Comparison of ENCODE assay signal across 21 cellular contexts in the genomic region with DNA sequence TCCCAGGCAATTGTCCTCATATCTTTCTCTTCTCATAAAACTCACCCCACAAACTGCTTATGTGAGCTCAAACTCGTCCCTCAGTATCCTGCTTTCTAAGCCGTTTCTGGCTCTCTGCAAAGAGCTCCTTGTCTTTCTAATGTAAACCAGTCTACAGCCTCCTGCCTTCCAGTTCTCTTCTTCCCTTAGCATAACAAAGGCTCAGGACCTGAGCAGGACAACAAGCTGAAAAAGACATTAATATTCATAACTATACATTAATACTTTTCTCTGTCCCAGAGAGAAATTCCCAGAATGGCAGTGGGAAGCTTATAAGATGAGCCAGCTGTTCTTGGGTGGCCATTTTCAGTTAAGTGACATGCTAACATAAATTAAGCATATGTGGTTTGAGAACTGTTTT.
"Had no signal": no experiment of that assay in that cellular context is flagged by ENCODE, and none has a peak within 500 bp of the region (broad histone marks: within the 10 kb centered on the region; RNA-seq: fewer than 3 reads in every experiment).

No MANE protein-coding gene starts in this region.

- H3K4me3 Mint-ChIP-seq: activated CD4-positive, alpha-beta T cell treated with anti-CD3 and anti-CD28 coated beads for 36 hours; activated CD8-positive, alpha-beta T cell treated with anti-CD3 and anti-CD28 coated beads for 36 hours; activated naive CD8-positive, alpha-beta T cell treated with anti-CD3 and anti-CD28 coated beads for 36 hours; activated T-cell treated with anti-CD3 and anti-CD28 coated beads, Interleukin-2, amount 50 U/mL, for 72 hours; naive thymus-derived CD8-positive, alpha-beta T cell had no signal

- H3K36me3 ChIP-seq: breast epithelium, esophagus muscularis mucosa, ovary, suprapubic skin, upper lobe of left lung had no signal

- H3K9me3 Mint-ChIP-seq: activated CD8-positive, alpha-beta T cell treated with anti-CD3 and anti-CD28 coated beads for 36 hours; activated naive CD8-positive, alpha-beta T cell treated with anti-CD3 and anti-CD28 coated beads for 36 hours; activated T-cell treated with anti-CD3 and anti-CD28 coated beads, Interleukin-2, amount 50 U/mL, for 72 hours; naive thymus-derived CD8-positive, alpha-beta T cell had no signal

- ATAC-seq: activated CD4-positive, alpha-beta T cell treated with anti-CD3 and anti-CD28 coated beads for 36 hours; activated CD8-positive, alpha-beta T cell treated with anti-CD3 and anti-CD28 coated beads for 36 hours; activated T-cell treated with anti-CD3 and anti-CD28 coated beads, Interleukin-2, amount 50 U/mL, for 72 hours; left lobe of liver; mucosa of descending colon; naive thymus-derived CD8-positive, alpha-beta T cell; stimulated activated naive CD8-positive, alpha-beta T cell treated with anti-CD3 and anti-CD28 coated beads, Interleukin-15, Interleukin-2, amounts not matched to agents 100 U/mL and 50 U/mL, for 24 hours had no signal

- DNase-seq: activated CD4-positive, alpha-beta T cell treated with anti-CD3 and anti-CD28 coated beads for 36 hours; activated CD8-positive, alpha-beta memory T cell treated with anti-CD3 and anti-CD28 coated beads, Interleukin-2, amount 50 U/mL, for 4 hours; activated CD8-positive, alpha-beta T cell treated with anti-CD3 and anti-CD28 coated beads for 36 hours; activated gamma-delta T cell treated with Interleukin-2 at 50 U/mL for 16 hours; activated naive CD8-positive, alpha-beta T cell treated with anti-CD3 and anti-CD28 coated beads for 36 hours; activated T-cell treated with anti-CD3 and anti-CD28 coated beads, Interleukin-2, amount 50 U/mL, for 72 hours; anterior cingulate cortex; head of caudate nucleus; mammary epithelial cell; mucosa of descending colon; naive thymus-derived CD8-positive, alpha-beta T cell; ovary; stimulated activated CD4-positive, alpha-beta T cell treated with anti-CD3 and anti-CD28 coated beads, Interleukin-2, amount 100 ng/mL, for 48 hours; stimulated activated CD8-positive, alpha-beta memory T cell treated with anti-CD3 and anti-CD28 coated beads, Interleukin-4, amount 100 ng/mL, for 48 hours; stimulated activated naive CD8-positive, alpha-beta T cell treated with anti-CD3 and anti-CD28 coated beads, Interleukin-15, Interleukin-2, amounts not matched to agents 100 U/mL and 50 U/mL, for 24 hours; T-helper 9 cell; upper lobe of left lung had no signal

- H3K9me3 ChIP-seq: breast epithelium, esophagus muscularis mucosa, mucosa of descending colon, ovary, suprapubic skin, upper lobe of left lung had no signal

- H3K4me1 ChIP-seq: breast epithelium, suprapubic skin, upper lobe of left lung had no signal

- H3K27ac Mint-ChIP-seq: activated CD4-positive, alpha-beta T cell treated with anti-CD3 and anti-CD28 coated beads for 36 hours; activated CD8-positive, alpha-beta T cell treated with anti-CD3 and anti-CD28 coated beads for 36 hours; activated naive CD8-positive, alpha-beta T cell treated with anti-CD3 and anti-CD28 coated beads for 36 hours; activated T-cell treated with anti-CD3 and anti-CD28 coated beads, Interleukin-2, amount 50 U/mL, for 72 hours; naive thymus-derived CD8-positive, alpha-beta T cell had no signal

- H3K36me3 Mint-ChIP-seq: activated naive CD8-positive, alpha-beta T cell treated with anti-CD3 and anti-CD28 coated beads for 36 hours; naive thymus-derived CD8-positive, alpha-beta T cell had no signal

- H3K4me1 Mint-ChIP-seq: activated CD4-positive, alpha-beta T cell treated with anti-CD3 and anti-CD28 coated beads for 36 hours; activated naive CD8-positive, alpha-beta T cell treated with anti-CD3 and anti-CD28 coated beads for 36 hours; naive thymus-derived CD8-positive, alpha-beta T cell had no signal

- H3K4me3 ChIP-seq: breast epithelium, esophagus muscularis mucosa, mucosa of descending colon, ovary, suprapubic skin, upper lobe of left lung had no signal

- H3K27ac ChIP-seq: breast epithelium, esophagus muscularis mucosa, ovary, suprapubic skin, upper lobe of left lung had no signal

- H3K27me3 ChIP-seq: breast epithelium, esophagus muscularis mucosa, ovary, suprapubic skin, upper lobe of left lung had no signal
